1 cellular context compared by ENCODE assay signal in genomic region chr5:35339616-35340100, GRCh38.
TF ChIP-seq lines count a peak whose summit lies in the region.

No MANE protein-coding gene starts in this region.

TF ChIP-seq in GM23338, 12 proteins besides CTCF, POLR2A, EP300 and RAD21 (continued from another document):
- TF ChIP-seq ETS1 (IDR thresholded peaks at IDR 0.05) (no peak), ZNF331 (CRISPR knock-in tag; IDR thresholded peaks at IDR 0.05; ENCODE audit: low read depth) (no peak), POLR2AphosphoS5 (IDR thresholded peaks at IDR 0.05; ENCODE audit: low read depth) (no peak), NANOG (IDR thresholded peaks at IDR 0.05; ENCODE audit: borderline replicate concordance) (no peak), ZNF114 (CRISPR knock-in tag; IDR thresholded peaks at IDR 0.05) (no peak), JUNB (IDR thresholded peaks at IDR 0.05; ENCODE audit: unreplicated experiment) (no peak), EZH2phosphoT487 (IDR thresholded peaks at IDR 0.05; ENCODE audit: unreplicated experiment) (no peak), STAT1 (IDR thresholded peaks at IDR 0.05; ENCODE audit: unreplicated experiment) (no peak)
- TF ChIP-seq, protein P1, sequence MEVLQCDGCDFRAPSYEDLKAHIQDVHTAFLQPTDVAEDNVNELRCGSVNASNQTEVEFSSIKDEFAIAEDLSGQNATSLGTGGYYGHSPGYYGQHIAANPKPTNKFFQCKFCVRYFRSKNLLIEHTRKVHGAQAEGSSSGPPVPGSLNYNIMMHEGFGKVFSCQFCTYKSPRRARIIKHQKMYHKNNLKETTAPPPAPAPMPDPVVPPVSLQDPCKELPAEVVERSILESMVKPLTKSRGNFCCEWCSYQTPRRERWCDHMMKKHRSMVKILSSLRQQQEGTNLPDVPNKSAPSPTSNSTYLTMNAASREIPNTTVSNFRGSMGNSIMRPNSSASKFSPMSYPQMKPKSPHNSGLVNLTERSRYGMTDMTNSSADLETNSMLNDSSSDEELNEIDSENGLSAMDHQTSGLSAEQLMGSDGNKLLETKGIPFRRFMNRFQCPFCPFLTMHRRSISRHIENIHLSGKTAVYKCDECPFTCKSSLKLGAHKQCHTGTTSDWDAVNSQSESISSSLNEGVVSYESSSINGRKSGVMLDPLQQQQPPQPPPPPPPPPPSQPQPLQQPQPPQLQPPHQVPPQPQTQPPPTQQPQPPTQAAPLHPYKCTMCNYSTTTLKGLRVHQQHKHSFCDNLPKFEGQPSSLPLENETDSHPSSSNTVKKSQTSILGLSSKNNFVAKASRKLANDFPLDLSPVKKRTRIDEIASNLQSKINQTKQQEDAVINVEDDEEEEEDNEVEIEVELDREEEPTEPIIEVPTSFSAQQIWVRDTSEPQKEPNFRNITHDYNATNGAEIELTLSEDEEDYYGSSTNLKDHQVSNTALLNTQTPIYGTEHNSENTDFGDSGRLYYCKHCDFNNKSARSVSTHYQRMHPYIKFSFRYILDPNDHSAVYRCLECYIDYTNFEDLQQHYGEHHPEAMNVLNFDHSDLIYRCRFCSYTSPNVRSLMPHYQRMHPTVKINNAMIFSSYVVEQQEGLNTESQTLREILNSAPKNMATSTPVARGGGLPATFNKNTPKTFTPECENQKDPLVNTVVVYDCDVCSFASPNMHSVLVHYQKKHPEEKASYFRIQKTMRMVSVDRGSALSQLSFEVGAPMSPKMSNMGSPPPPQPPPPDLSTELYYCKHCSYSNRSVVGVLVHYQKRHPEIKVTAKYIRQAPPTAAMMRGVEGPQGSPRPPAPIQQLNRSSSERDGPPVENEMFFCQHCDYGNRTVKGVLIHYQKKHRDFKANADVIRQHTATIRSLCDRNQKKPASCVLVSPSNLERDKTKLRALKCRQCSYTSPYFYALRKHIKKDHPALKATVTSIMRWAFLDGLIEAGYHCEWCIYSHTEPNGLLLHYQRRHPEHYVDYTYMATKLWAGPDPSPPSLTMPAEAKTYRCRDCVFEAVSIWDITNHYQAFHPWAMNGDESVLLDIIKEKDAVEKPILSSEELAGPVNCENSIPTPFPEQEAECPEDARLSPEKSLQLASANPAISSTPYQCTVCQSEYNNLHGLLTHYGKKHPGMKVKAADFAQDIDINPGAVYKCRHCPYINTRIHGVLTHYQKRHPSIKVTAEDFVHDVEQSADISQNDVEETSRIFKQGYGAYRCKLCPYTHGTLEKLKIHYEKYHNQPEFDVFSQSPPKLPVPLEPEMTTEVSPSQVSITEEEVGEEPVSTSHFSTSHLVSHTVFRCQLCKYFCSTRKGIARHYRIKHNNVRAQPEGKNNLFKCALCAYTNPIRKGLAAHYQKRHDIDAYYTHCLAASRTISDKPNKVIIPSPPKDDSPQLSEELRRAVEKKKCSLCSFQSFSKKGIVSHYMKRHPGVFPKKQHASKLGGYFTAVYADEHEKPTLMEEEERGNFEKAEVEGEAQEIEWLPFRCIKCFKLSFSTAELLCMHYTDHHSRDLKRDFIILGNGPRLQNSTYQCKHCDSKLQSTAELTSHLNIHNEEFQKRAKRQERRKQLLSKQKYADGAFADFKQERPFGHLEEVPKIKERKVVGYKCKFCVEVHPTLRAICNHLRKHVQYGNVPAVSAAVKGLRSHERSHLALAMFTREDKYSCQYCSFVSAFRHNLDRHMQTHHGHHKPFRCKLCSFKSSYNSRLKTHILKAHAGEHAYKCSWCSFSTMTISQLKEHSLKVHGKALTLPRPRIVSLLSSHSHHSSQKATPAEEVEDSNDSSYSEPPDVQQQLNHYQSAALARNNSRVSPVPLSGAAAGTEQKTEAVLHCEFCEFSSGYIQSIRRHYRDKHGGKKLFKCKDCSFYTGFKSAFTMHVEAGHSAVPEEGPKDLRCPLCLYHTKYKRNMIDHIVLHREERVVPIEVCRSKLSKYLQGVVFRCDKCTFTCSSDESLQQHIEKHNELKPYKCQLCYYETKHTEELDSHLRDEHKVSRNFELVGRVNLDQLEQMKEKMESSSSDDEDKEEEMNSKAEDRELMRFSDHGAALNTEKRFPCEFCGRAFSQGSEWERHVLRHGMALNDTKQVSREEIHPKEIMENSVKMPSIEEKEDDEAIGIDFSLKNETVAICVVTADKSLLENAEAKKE (CRISPR knock-in tag; IDR thresholded peaks at IDR 0.05), result no peak
